Comparison of ENCODE assay signal across 1 cellular context in genomic region chr16:1066584-1067172, GRCh38.
TF ChIP-seq lines count a peak whose summit lies in the region.

No MANE protein-coding gene starts in this region.

TF ChIP-seq in HepG2, 621 proteins besides CTCF, POLR2A, EP300 and RAD21:
- TF ChIP-seq ZFYVE20 (CRISPR knock-in tag; IDR thresholded peaks at IDR 0.05; ENCODE audit: borderline replicate concordance, low read depth) = no peak
- no peak for TF ChIP-seq SPEN (CRISPR knock-in tag; IDR thresholded peaks at IDR 0.05; ENCODE audit: low read depth)
- no peak for TF ChIP-seq ZNF432 (CRISPR knock-in tag; IDR thresholded peaks at IDR 0.05; ENCODE audit: borderline replicate concordance)
- TF ChIP-seq KDM2A (CRISPR knock-in tag; IDR thresholded peaks at IDR 0.05; ENCODE audit: borderline replicate concordance, low read depth) = peak; percentile 68; the same call in 1 of the 2 replicates
- no peak for TF ChIP-seq TOPORS (CRISPR knock-in tag; IDR thresholded peaks at IDR 0.05)
- no peak for TF ChIP-seq ZNF446 (CRISPR knock-in tag; IDR thresholded peaks at IDR 0.05)
